In the genomic region with DNA sequence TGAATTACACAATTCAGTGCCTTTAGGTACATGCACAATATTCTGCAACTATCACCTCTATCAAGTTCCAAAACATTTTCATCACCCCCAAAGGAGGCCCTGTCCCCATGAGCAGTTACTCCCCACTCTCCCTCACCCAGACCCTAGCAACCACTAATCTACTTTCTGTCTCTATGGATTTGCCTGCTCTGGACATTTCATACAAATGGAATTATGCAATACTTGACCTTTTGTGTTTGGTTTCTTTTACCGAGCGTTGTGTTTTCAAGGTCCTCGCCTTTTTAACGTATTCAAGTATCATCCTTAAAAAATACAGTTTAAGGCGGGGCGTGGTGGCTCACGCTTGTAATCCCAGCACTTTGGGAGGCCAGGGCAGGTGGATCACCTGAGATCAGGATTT, we compare ENCODE assay signal across 27 cellular contexts.
"Had no signal": no experiment of that assay in that cellular context is flagged by ENCODE, and none has a peak within 500 bp of the region (broad histone marks: within the 10 kb centered on the region; RNA-seq: fewer than 3 reads in every experiment).

No MANE protein-coding gene starts in this region.

- ATAC-seq: effector memory CD8-positive, alpha-beta T cell; esophagus mucosa; foreskin keratinocyte; gastrocnemius medialis; gastroesophageal sphincter; heart left ventricle; heart right ventricle had no signal

- H3K36me3 ChIP-seq: colonic mucosa, esophagus muscularis mucosa, esophagus squamous epithelium, gastrocnemius medialis, gastroesophageal sphincter, heart left ventricle, heart right ventricle had no signal

- FAIRE-seq: colon, endometrium, endothelial cell of umbilical vein, frontal cortex had no signal

- H3K27me3 ChIP-seq: colonic mucosa, dorsolateral prefrontal cortex, foreskin keratinocyte, gastrocnemius medialis had no signal

- DNase-seq: colonic mucosa; cortex of kidney; dermis blood vessel endothelial cell; dorsolateral prefrontal cortex; effector CD4-positive, alpha-beta T cell; effector CD8-positive, alpha-beta T cell; effector memory CD4-positive, alpha-beta T cell; effector memory CD8-positive, alpha-beta T cell; endodermal cell; erythroblast; esophagus squamous epithelium; foreskin fibroblast; foreskin keratinocyte; gastrocnemius medialis; glutamatergic neuron; head of caudate nucleus; heart left ventricle; heart right ventricle had no signal

- H3K4me3 ChIP-seq: colonic mucosa, coronary artery, dorsolateral prefrontal cortex, esophagus muscularis mucosa, esophagus squamous epithelium, gastrocnemius medialis, gastroesophageal sphincter, heart left ventricle, heart right ventricle had no signal

- H3K9me3 ChIP-seq: colonic mucosa, esophagus squamous epithelium, gastrocnemius medialis had no signal

- H3K4me1 ChIP-seq: colonic mucosa, esophagus muscularis mucosa, esophagus squamous epithelium, foreskin keratinocyte, gastrocnemius medialis, gastroesophageal sphincter, heart left ventricle, heart right ventricle had no signal

- H3K27ac ChIP-seq: colonic mucosa, coronary artery, dorsolateral prefrontal cortex, epithelial cell of prostate, esophagus muscularis mucosa, esophagus squamous epithelium, foreskin keratinocyte, gastrocnemius medialis, gastroesophageal sphincter, heart left ventricle, heart right ventricle had no signal
